ENCODE assay signal across 3 cellular contexts in the genomic region with DNA sequence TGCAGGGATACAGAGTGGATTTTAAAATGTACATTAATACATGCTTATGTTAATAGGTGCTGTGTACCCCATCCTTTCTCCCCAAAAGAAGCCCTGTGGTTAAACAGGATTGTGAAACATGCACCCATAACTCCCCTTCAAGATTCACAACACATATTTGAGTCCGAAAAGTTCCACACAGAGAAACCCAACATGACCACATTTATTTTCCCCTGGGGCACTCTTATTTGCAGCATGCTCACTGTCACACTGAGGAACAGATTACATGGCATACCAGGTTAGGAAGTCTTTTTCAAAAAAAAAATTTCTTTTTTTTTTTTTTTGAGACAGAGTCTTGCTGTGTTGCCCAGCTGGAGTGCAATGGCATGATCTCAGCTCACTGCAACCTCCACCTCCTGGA.
TF ChIP-seq lines count a peak whose summit lies in the region.

No MANE protein-coding gene starts in this region.

TF ChIP-seq in SK-N-SH, 30 proteins besides CTCF, POLR2A, EP300 and RAD21 (continued from another document):
- TF ChIP-seq CHD2 (IDR thresholded peaks at IDR 0.05; ENCODE audit: low read length, partially characterized antibody): no peak
- no peak for TF ChIP-seq FOSL2 (IDR thresholded peaks at IDR 0.05; ENCODE audit: borderline replicate concordance, low read depth)
- TF ChIP-seq RFX5 (IDR thresholded peaks at IDR 0.05; ENCODE audit: low read length): no peak
- no peak for TF ChIP-seq NRF1 (IDR thresholded peaks at IDR 0.05; ENCODE audit: low read depth, low read length)
- TF ChIP-seq NFIC (IDR thresholded peaks at IDR 0.05; ENCODE audit: borderline replicate concordance): no peak
- TF ChIP-seq, protein P1, sequence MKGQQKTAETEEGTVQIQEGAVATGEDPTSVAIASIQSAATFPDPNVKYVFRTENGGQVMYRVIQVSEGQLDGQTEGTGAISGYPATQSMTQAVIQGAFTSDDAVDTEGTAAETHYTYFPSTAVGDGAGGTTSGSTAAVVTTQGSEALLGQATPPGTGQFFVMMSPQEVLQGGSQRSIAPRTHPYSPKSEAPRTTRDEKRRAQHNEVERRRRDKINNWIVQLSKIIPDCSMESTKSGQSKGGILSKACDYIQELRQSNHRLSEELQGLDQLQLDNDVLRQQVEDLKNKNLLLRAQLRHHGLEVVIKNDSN (IDR thresholded peaks at IDR 0.05; ENCODE audit: borderline replicate concordance, low read depth): no peak
- TF ChIP-seq SIN3A (IDR thresholded peaks at IDR 0.05; ENCODE audit: borderline replicate concordance, low read depth, low read length): no peak
- TF ChIP-seq TEAD4 (IDR thresholded peaks at IDR 0.05; ENCODE audit: borderline replicate concordance, insufficient read depth): no peak
- no peak for TF ChIP-seq FOXJ3 (CRISPR knock-in tag; IDR thresholded peaks at IDR 0.05)
- no peak for TF ChIP-seq MEF2A (IDR thresholded peaks at IDR 0.05; ENCODE audit: borderline replicate concordance, low read depth)
- no peak for TF ChIP-seq EZH2phosphoT487 (IDR thresholded peaks at IDR 0.05; ENCODE audit: borderline replicate concordance, low read depth)
- TF ChIP-seq RXRA (IDR thresholded peaks at IDR 0.05; ENCODE audit: borderline replicate concordance, low read depth): no peak
TF ChIP-seq in SK-N-SH: peak in this region for 0.

TF ChIP-seq in SK-N-SH treated with all-trans-retinoic acid at 6 μM for 48 hours, 23 proteins besides CTCF, POLR2A, EP300 and RAD21:
- no peak for TF ChIP-seq TCF4 (CRISPR knock-in tag; IDR thresholded peaks at IDR 0.05; ENCODE audit: borderline replicate concordance)
- no peak for TF ChIP-seq CSDC2 (CRISPR knock-in tag; IDR thresholded peaks at IDR 0.05)
- TF ChIP-seq ESRRG (CRISPR knock-in tag; IDR thresholded peaks at IDR 0.05): no peak
- TF ChIP-seq ISL1 (CRISPR knock-in tag; IDR thresholded peaks at IDR 0.05): no peak
- TF ChIP-seq, protein P2, sequence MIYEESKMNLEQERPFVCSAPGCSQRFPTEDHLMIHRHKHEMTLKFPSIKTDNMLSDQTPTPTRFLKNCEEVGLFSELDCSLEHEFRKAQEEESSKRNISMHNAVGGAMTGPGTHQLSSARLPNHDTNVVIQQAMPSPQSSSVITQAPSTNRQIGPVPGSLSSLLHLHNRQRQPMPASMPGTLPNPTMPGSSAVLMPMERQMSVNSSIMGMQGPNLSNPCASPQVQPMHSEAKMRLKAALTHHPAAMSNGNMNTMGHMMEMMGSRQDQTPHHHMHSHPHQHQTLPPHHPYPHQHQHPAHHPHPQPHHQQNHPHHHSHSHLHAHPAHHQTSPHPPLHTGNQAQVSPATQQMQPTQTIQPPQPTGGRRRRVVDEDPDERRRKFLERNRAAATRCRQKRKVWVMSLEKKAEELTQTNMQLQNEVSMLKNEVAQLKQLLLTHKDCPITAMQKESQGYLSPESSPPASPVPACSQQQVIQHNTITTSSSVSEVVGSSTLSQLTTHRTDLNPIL (CRISPR knock-in tag; IDR thresholded peaks at IDR 0.05; ENCODE audit: low read depth): no peak
- no peak for TF ChIP-seq RARB (CRISPR knock-in tag; IDR thresholded peaks at IDR 0.05)
- TF ChIP-seq ZNF8 (CRISPR knock-in tag; IDR thresholded peaks at IDR 0.05): no peak
- TF ChIP-seq ZNF70 (CRISPR knock-in tag; IDR thresholded peaks at IDR 0.05): no peak
- TF ChIP-seq TOX (CRISPR knock-in tag; IDR thresholded peaks at IDR 0.05; ENCODE audit: borderline replicate concordance): no peak
- TF ChIP-seq ZNF565 (CRISPR knock-in tag; conservative IDR thresholded peaks at IDR 0.05; ENCODE audit: low read depth): no peak

TF ChIP-seq in IMR-90, 13 proteins besides CTCF, POLR2A, EP300 and RAD21 (continued from another document):
- TF ChIP-seq NFE2L2 (IDR thresholded peaks at IDR 0.05; ENCODE audit: low read depth, low read length): no peak
- TF ChIP-seq BHLHE40 (IDR thresholded peaks at IDR 0.05; ENCODE audit: low read depth, low read length): no peak
- TF ChIP-seq RCOR1 (IDR thresholded peaks at IDR 0.05; ENCODE audit: insufficient replicate concordance, low read length): no peak
- no peak for TF ChIP-seq FOS (IDR thresholded peaks at IDR 0.05; ENCODE audit: low read depth, low read length)
- no peak for TF ChIP-seq MAFK (IDR thresholded peaks at IDR 0.05; ENCODE audit: low read depth, low read length)
- TF ChIP-seq RFX5 (IDR thresholded peaks at IDR 0.05; ENCODE audit: low read depth, low read length): no peak
- no peak for TF ChIP-seq MXI1 (IDR thresholded peaks at IDR 0.05; ENCODE audit: borderline replicate concordance, low read depth, low read length)
- TF ChIP-seq MAZ (IDR thresholded peaks at IDR 0.05; ENCODE audit: borderline replicate concordance, low read depth, low read length): no peak
- TF ChIP-seq, protein P3, sequence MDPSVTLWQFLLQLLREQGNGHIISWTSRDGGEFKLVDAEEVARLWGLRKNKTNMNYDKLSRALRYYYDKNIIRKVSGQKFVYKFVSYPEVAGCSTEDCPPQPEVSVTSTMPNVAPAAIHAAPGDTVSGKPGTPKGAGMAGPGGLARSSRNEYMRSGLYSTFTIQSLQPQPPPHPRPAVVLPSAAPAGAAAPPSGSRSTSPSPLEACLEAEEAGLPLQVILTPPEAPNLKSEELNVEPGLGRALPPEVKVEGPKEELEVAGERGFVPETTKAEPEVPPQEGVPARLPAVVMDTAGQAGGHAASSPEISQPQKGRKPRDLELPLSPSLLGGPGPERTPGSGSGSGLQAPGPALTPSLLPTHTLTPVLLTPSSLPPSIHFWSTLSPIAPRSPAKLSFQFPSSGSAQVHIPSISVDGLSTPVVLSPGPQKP (IDR thresholded peaks at IDR 0.05; ENCODE audit: borderline replicate concordance, low read depth, low read length): no peak
- no peak for TF ChIP-seq SMC3 (IDR thresholded peaks at IDR 0.05; ENCODE audit: low read depth, low read length)
- TF ChIP-seq, protein P4, sequence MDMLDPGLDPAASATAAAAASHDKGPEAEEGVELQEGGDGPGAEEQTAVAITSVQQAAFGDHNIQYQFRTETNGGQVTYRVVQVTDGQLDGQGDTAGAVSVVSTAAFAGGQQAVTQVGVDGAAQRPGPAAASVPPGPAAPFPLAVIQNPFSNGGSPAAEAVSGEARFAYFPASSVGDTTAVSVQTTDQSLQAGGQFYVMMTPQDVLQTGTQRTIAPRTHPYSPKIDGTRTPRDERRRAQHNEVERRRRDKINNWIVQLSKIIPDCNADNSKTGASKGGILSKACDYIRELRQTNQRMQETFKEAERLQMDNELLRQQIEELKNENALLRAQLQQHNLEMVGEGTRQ (IDR thresholded peaks at IDR 0.05; ENCODE audit: low read depth, low read length): no peak
- no peak for TF ChIP-seq CHD1 (IDR thresholded peaks at IDR 0.05; ENCODE audit: low read depth, low read length)
TF ChIP-seq in IMR-90: peak in this region for 0.
